Comparison of ENCODE assay signal across 27 cellular contexts in the genomic region with DNA sequence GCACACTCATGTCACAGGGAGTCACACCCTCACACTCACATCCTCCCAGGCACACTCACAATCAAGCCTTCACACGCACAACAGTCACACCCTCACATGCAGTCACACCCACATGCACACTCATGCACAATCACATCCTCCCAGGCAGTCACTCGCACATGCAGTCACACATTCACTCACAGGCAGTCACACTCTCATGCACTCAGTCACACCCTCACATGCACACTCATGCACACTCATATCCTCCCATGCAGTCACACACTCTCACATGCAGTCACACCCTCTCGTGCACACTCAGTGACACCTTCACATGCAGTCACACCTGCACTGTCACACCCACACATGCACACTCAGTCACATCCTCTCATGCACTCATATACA. TPM values are rescaled to one million over a fixed set of nuclear protein-coding genes. Genes with fewer than 3 reads are reported as not detected.
DNase-seq lines count a peak whose midpoint lies in the region; ATAC-seq, FAIRE-seq and TF ChIP-seq lines count a peak whose summit lies in the region.
"Had no signal": no experiment of that assay in that cellular context is flagged by ENCODE, and none has a peak within 500 bp of the region (broad histone marks: within the 10 kb centered on the region; RNA-seq: fewer than 3 reads in every experiment).

No MANE protein-coding gene starts in this region.

- no peak overlapping the region for H2BK5ac ChIP-seq in H9 (ENCODE audit: insufficient read length, low read length)
- H2BK5ac ChIP-seq in H1 (ENCODE audit: low read depth, low read length), result peak overlapping the region; percentile 73

- H4K5ac ChIP-seq in H9 (ENCODE audit: insufficient read length, low read depth, low read length), result no peak overlapping the region
- no peak overlapping the region for H4K5ac ChIP-seq in H1 (ENCODE audit: insufficient read length, low read depth, low read length)

- H3K18ac ChIP-seq in H9 (ENCODE audit: insufficient read length, low read depth, low read length), result no peak overlapping the region
- H3K18ac ChIP-seq in H1 (ENCODE audit: extremely low read depth, low read length), result no peak overlapping the region

- no CpG with 5 or more reads among the region's 3 CpGs for WGBS in H9 (ENCODE audit: extremely low coverage, insufficient read length, low lambda C conversion rate)
- 77% methylated on average over 3 of the region's 3 CpGs; no CpG with 5 or more reads in 1 of the 2 experiments for WGBS in H1 (ENCODE audit: extremely low coverage in 1 of 2, insufficient coverage in 1 of 2, insufficient read length in 1 of 2, insufficient replicate concordance in 2 of 2, low coverage in 1 of 2, low lambda C conversion rate in 2 of 2, missing lambda C conversion rate in 1 of 2), 2 experiments

- no peaks in the 10 kb centered on the region for H3F3A ChIP-seq in neural progenitor cell (ENCODE audit: low read depth)
- H3F3A ChIP-seq in PC-9 (ENCODE audit: insufficient read depth, low read depth), result no peaks in the 10 kb centered on the region

- H3K4me1 Mint-ChIP-seq in H9 (peaks cover 0 to 5% of the 10 kb centered on the region in 2 experiments; a peak in 3 of 4 replicates), WTC11 (no peaks in the 10 kb centered on the region), neural progenitor cell (peaks cover 11% of the 10 kb centered on the region)

- no peak for TF ChIP-seq RAD21 in H1 (IDR thresholded peaks at IDR 0.05 in 1 of 2, conservative IDR thresholded peaks at IDR 0.05 in 1 of 2; ENCODE audit: low read depth in 2 of 2, low read length in 2 of 2)

- no peak overlapping the region for H3K4me2 ChIP-seq in H9 (ENCODE audit: insufficient read depth, insufficient read length, low read length)
- no peak overlapping the region for H3K4me2 ChIP-seq in H1 (ENCODE audit: insufficient read depth in 1 of 2, low read depth in 2 of 2, low read length in 2 of 2)
- no peak overlapping the region for H3K4me2 ChIP-seq in neural progenitor cell
- no peak overlapping the region for H3K4me2 ChIP-seq in PC-9
- H3K4me2 ChIP-seq: A549; BLaER1 treated with 17β-estradiol and CSF1 and Interleukin-3, amounts not matched to agents 10 nM and 100 nM; KMS-11 had no signal

- POLR2A ChIA-PET in WTC11 (lab: Charles Lee), result no interaction called here
- POLR2A ChIA-PET in H1 (lab: Charles Lee; ENCODE audit: partially characterized antibody), result no interaction called here
- POLR2A ChIA-PET in PC-9 (lab: Charles Lee; ENCODE audit: unreplicated experiment), result interaction anchor here (0.6 kb wide), 1 partner anchor 367 kb away, joined by 14 read pairs; no protein-coding TSS in a partner anchor

- no peaks in the 10 kb centered on the region for H4K20me1 ChIP-seq in H9 (ENCODE audit: control insufficient read depth, insufficient read depth, insufficient read length)
- H4K20me1 ChIP-seq in H1 (replicated peaks in 1 of 2; ENCODE audit: control insufficient read depth in 1 of 2, insufficient read depth in 2 of 2, low read length in 2 of 2), result peaks cover 0 to 6% of the 10 kb centered on the region in 2 experiments
- H4K20me1 ChIP-seq in neural progenitor cell (ENCODE audit: low read depth), result no peaks in the 10 kb centered on the region
- H4K20me1 ChIP-seq in PC-9 (ENCODE audit: insufficient read depth), result no peaks in the 10 kb centered on the region

- CTCF ChIA-PET in WTC11 (lab: Charles Lee) (interaction anchor here (1.4 kb wide), 1 partner anchor 13 kb away, joined by 3 read pairs; the partner anchor contains the start of gene C14orf180), H1 (lab: Charles Lee; ENCODE audit: partially characterized antibody) (interaction anchor here (0.9 to 3.0 kb wide), 7 partner anchors 10 to 118 kb away, joined by 3 to 11 read pairs (median 3); no protein-coding TSS in a partner anchor), PC-9 (lab: Charles Lee) (no interaction called here)

- H3K4me3 ChIP-seq in H1 (ENCODE audit: extremely low read depth in 1 of 4, insufficient read depth in 2 of 4, low read depth in 3 of 4, low read length in 4 of 4) (no peak overlapping the region), neural progenitor cell (no peak overlapping the region), PC-9 (no peak overlapping the region), gastrocnemius medialis (no peak overlapping the region)
- H3K4me3 ChIP-seq: A549; BLaER1 treated with 17β-estradiol and CSF1 and Interleukin-3, amounts not matched to agents 10 nM and 100 nM; SK-N-MC had no signal

- no peak for DNase-seq in H9
- no peak for DNase-seq in WTC11 (ENCODE audit: low spot score)
- no peak for DNase-seq in H1 (ENCODE audit: low read depth in 1 of 2, low spot score in 2 of 2)
- DNase-seq in neural progenitor cell (ENCODE audit: low spot score), result no peak
- no peak for DNase-seq in glomerular visceral epithelial cell (ENCODE audit: extremely low spot score)
- no peak for DNase-seq in activated CD8-positive, alpha-beta memory T cell treated with anti-CD3 and anti-CD28 coated beads, Interleukin-2, amount 50 U/mL, for 48 hours
- no peak for DNase-seq in PC-9
- DNase-seq in gastrocnemius medialis, result no peak
- DNase-seq: AML-193; Caco-2; CD4-positive, alpha-beta T cell; IMR-90; MM.1S; NCI-H1417; NCI-H1694; NCI-H2029 treated with DMSO at 0.1 percent for 48 hours; NCI-H2227 treated with DMSO at 0.1 percent for 48 hours; NCI-H526 treated with DMSO at 0.1 percent for 48 hours; SIG-M5 had no signal

- H3K27me3 ChIP-seq in H9 (ENCODE audit: insufficient read depth, low read length), result no peaks in the 10 kb centered on the region
- H3K27me3 ChIP-seq in H1 (replicated peaks in 1 of 4; ENCODE audit: control insufficient read depth in 3 of 4, extremely low read depth in 1 of 4, insufficient read depth in 3 of 4, low read length in 3 of 4), result no peaks in the 10 kb centered on the region
- no peaks in the 10 kb centered on the region for H3K27me3 ChIP-seq in neural progenitor cell
- peaks cover 100% of the 10 kb centered on the region for H3K27me3 ChIP-seq in PC-9 (ENCODE audit: insufficient read depth, low read depth)
- peaks cover 0 to 12% (median under 1%) of the 10 kb centered on the region in 3 donors for H3K27me3 ChIP-seq in gastrocnemius medialis
- H3K27me3 ChIP-seq: BLaER1 treated with 17β-estradiol and CSF1 and Interleukin-3, amounts not matched to agents 10 nM and 100 nM had no signal

- no peaks in the 10 kb centered on the region for H3K79me1 ChIP-seq in H9 (ENCODE audit: insufficient read depth, low read depth, low read length, poor library complexity, severe bottlenecking)
- H3K79me1 ChIP-seq in H1 (ENCODE audit: low read depth, low read length), result peaks cover 4% of the 10 kb centered on the region; the same call in 1 of the 2 replicates

- H3K56ac ChIP-seq in H9 (ENCODE audit: insufficient read length, low read depth, low read length) (no peak overlapping the region), H1 (replicated peaks; ENCODE audit: insufficient read length, low read depth, low read length) (no peak overlapping the region)

- H3K27ac Mint-ChIP-seq in H9 (no peak overlapping the region; a peak in 2 of 7 replicates), WTC11 (peak overlapping the region; percentile 21), neural progenitor cell (peak overlapping the region; percentile 2)
- H3K27ac Mint-ChIP-seq: CD4-positive, alpha-beta T cell had no signal

- no peaks in the 10 kb centered on the region for H3K9me2 ChIP-seq in PC-9 (ENCODE audit: insufficient read depth)

- no peak overlapping the region for H2BK120ac ChIP-seq in H9 (ENCODE audit: low read depth, low read length, poor library complexity, severe bottlenecking)
- no peak overlapping the region for H2BK120ac ChIP-seq in H1 (replicated peaks; ENCODE audit: low read depth, low read length)

- no peak overlapping the region for H4K91ac ChIP-seq in H9 (ENCODE audit: insufficient read length, low read depth, low read length)
- peak overlapping the region; percentile 65 for H4K91ac ChIP-seq in H1 (replicated peaks; ENCODE audit: insufficient read length, low read length)

- H3K79me2 ChIP-seq in H9 (ENCODE audit: insufficient read depth, low read length), result no peaks in the 10 kb centered on the region
- H3K79me2 ChIP-seq in H1 (ENCODE audit: control insufficient read depth in 1 of 2, insufficient read depth in 2 of 2, low read length in 2 of 2), result no peaks in the 10 kb centered on the region
- no peaks in the 10 kb centered on the region for H3K79me2 ChIP-seq in neural progenitor cell (ENCODE audit: low read depth)
- H3K79me2 ChIP-seq in PC-9 (ENCODE audit: low read depth), result no peaks in the 10 kb centered on the region

- TF ChIP-seq EP300 in H1 (IDR thresholded peaks at IDR 0.05; ENCODE audit: borderline replicate concordance in 1 of 2, low read depth in 2 of 2, low read length in 2 of 2), result no peak

- no peak for TF ChIP-seq CTCF in H9 (conservative IDR thresholded peaks at IDR 0.05)
- TF ChIP-seq CTCF in WTC11 (IDR thresholded peaks at IDR 0.05), result no peak
- no peak for TF ChIP-seq CTCF in H1 (IDR thresholded peaks at IDR 0.05; ENCODE audit: control extremely low read depth in 1 of 3, insufficient read depth in 1 of 3, low read depth in 1 of 3, low read length in 3 of 3)
- TF ChIP-seq CTCF in neural progenitor cell (IDR thresholded peaks at IDR 0.05), result no peak
- no peak for TF ChIP-seq CTCF in PC-9 (conservative IDR thresholded peaks at IDR 0.05)
- TF ChIP-seq CTCF in gastrocnemius medialis (IDR thresholded peaks at IDR 0.05 in 4 of 5, conservative IDR thresholded peaks at IDR 0.05 in 1 of 5), result no peak

- H3K4me1 ChIP-seq in H9 (ENCODE audit: insufficient read depth, low read length) (no peaks in the 10 kb centered on the region), H1 (replicated peaks in 1 of 4; ENCODE audit: control insufficient read depth in 3 of 4, insufficient read depth in 4 of 4, low read length in 3 of 4) (no peaks in the 10 kb centered on the region), neural progenitor cell (no peaks in the 10 kb centered on the region), PC-9 (replicated peaks; ENCODE audit: insufficient read depth) (no peaks in the 10 kb centered on the region), gastrocnemius medialis (no peaks in the 10 kb centered on the region)
- H3K4me1 ChIP-seq: A549, Caco-2 had no signal

- no peak overlapping the region for H3K4me3 Mint-ChIP-seq in H9
- H3K4me3 Mint-ChIP-seq in WTC11, result no peak overlapping the region
- no peak overlapping the region for H3K4me3 Mint-ChIP-seq in neural progenitor cell
- H3K4me3 Mint-ChIP-seq: CD4-positive, alpha-beta T cell had no signal

- H3K23me2 ChIP-seq in H9 (ENCODE audit: insufficient read length, low read depth, low read length, poor library complexity, severe bottlenecking) (no peaks in the 10 kb centered on the region), H1 (ENCODE audit: low read depth, low read length) (no peaks in the 10 kb centered on the region)

- in situ Hi-C loops in gastrocnemius medialis (cut with MboI; ENCODE audit: low sequenced_read_pairs in 4 of 4), result no loop called here

- H2AFZ ChIP-seq in H9 (ENCODE audit: low read length) (no peak overlapping the region), H1 (ENCODE audit: low read length) (no peak overlapping the region), neural progenitor cell (replicated peaks) (no peak overlapping the region), PC-9 (no peak overlapping the region)

- H2BK15ac ChIP-seq in H9 (ENCODE audit: low read depth, low read length), result no peak overlapping the region
- peak overlapping the region; percentile 74; the same call in 1 of the 2 replicates for H2BK15ac ChIP-seq in H1 (ENCODE audit: low read length)

- H2AK5ac ChIP-seq in H9 (ENCODE audit: insufficient read length, low read length) (no peak overlapping the region), H1 (ENCODE audit: low read depth, low read length) (peak overlapping the region; percentile 60)

- H3K14ac ChIP-seq in H9 (ENCODE audit: insufficient read depth, low read length) (no peak overlapping the region), H1 (ENCODE audit: insufficient read length) (peak overlapping the region; percentile 51)

- H3K9me3 Mint-ChIP-seq in H9, result no peaks in the 10 kb centered on the region; a peak in 1 of 5 replicates
- H3K9me3 Mint-ChIP-seq in WTC11, result no peaks in the 10 kb centered on the region
- no peaks in the 10 kb centered on the region for H3K9me3 Mint-ChIP-seq in neural progenitor cell
- H3K9me3 Mint-ChIP-seq: CD4-positive, alpha-beta T cell had no signal

- TF ChIP-seq POLR2A in H1 (IDR thresholded peaks at IDR 0.05; ENCODE audit: control extremely low read depth in 1 of 2, low read depth in 2 of 2, low read length in 2 of 2), result no peak
- no peak for TF ChIP-seq POLR2A in gastrocnemius medialis (IDR thresholded peaks at IDR 0.05)

- H2BK20ac ChIP-seq in H9 (ENCODE audit: low read depth, low read length, poor library complexity, severe bottlenecking) (no peak overlapping the region), H1 (ENCODE audit: low read length) (peak overlapping the region; percentile 29; the same call in 1 of the 2 replicates)

- ATAC-seq in WTC11 (no peak), gastrocnemius medialis (no peak)
- ATAC-seq: A549, Panc1 had no signal

- no peak overlapping the region for H2BK12ac ChIP-seq in H9 (ENCODE audit: insufficient read length, low read depth, low read length)
- H2BK12ac ChIP-seq in H1 (ENCODE audit: low read depth, low read length), result 0 out of 2 replicates have a peak overlapping the region, but pooled peaks have one; percentile 19

- H3K27me3 Mint-ChIP-seq in H9 (ENCODE audit: low read depth) (peaks cover 4% of the 10 kb centered on the region), WTC11 (ENCODE audit: low read depth) (no peaks in the 10 kb centered on the region), neural progenitor cell (ENCODE audit: insufficient read depth, low read depth) (peaks cover 12% of the 10 kb centered on the region)

- H3K36me3 ChIP-seq in H1 (ENCODE audit: control insufficient read depth in 2 of 4, insufficient read depth in 4 of 4, low read length in 3 of 4) (no peaks in the 10 kb centered on the region; a peak in 1 of 8 replicates), neural progenitor cell (no peaks in the 10 kb centered on the region), PC-9 (ENCODE audit: low read depth) (no peaks in the 10 kb centered on the region), gastrocnemius medialis (no peaks in the 10 kb centered on the region)
- H3K36me3 ChIP-seq: BLaER1 treated with 17β-estradiol and CSF1 and Interleukin-3, amounts not matched to agents 10 nM and 100 nM had no signal

- H3K27ac ChIP-seq in H9 (ENCODE audit: insufficient read length, low read depth, low read length) (no peak overlapping the region), H1 (ENCODE audit: low read depth, low read length) (no peak overlapping the region), neural progenitor cell (no peak overlapping the region), PC-9 (no peak overlapping the region), gastrocnemius medialis (no peak overlapping the region)
- H3K27ac ChIP-seq: A549; BLaER1 treated with 17β-estradiol and CSF1 and Interleukin-3, amounts not matched to agents 10 nM and 100 nM; KMS-11; SK-N-MC had no signal

- H3K9me3 ChIP-seq in H9 (ENCODE audit: control insufficient read depth, low read depth, low read length), result no peaks in the 10 kb centered on the region
- no peaks in the 10 kb centered on the region for H3K9me3 ChIP-seq in H1 (ENCODE audit: insufficient read depth in 2 of 2, low read depth in 1 of 2, low read length in 1 of 2)
- H3K9me3 ChIP-seq in neural progenitor cell (ENCODE audit: low read depth), result no peaks in the 10 kb centered on the region
- no peaks in the 10 kb centered on the region for H3K9me3 ChIP-seq in PC-9 (ENCODE audit: insufficient read depth, low read depth)
- no peaks in the 10 kb centered on the region for H3K9me3 ChIP-seq in gastrocnemius medialis
- H3K9me3 ChIP-seq: A549; BLaER1 treated with 17β-estradiol and CSF1 and Interleukin-3, amounts not matched to agents 10 nM and 100 nM; Caco-2 had no signal

- no peak for FAIRE-seq in H1 (lab: Jason Lieb, UNC)
- FAIRE-seq: A549, G401.6 had no signal

- H3K4ac ChIP-seq in H9 (ENCODE audit: low read depth, low read length) (no peak overlapping the region), H1 (replicated peaks; ENCODE audit: insufficient read length, low read depth, low read length) (no peak overlapping the region)

- intact Hi-C loops in PC-9 (cut with micrococcal nuclease; ENCODE audit: unreplicated experiment) (no loop called here), gastrocnemius medialis (cut with DNase I; ENCODE audit: low total_unique reads) (no loop called here)

- H4K8ac ChIP-seq in H9 (replicated peaks; ENCODE audit: insufficient read length, low read depth, low read length) (no peak overlapping the region), H1 (ENCODE audit: extremely low read depth, insufficient read depth, low read length) (no peak overlapping the region)

- no peak overlapping the region for H3T11ph ChIP-seq in H9 (ENCODE audit: low read length)

- BruUV-seq in PC-9 (replicated peaks; lab: Mats Ljungman, UMichigan), result no TSS peak

- no peak overlapping the region for H3K9ac ChIP-seq in H9 (ENCODE audit: extremely low read depth, insufficient read length, low read length)
- no peak overlapping the region for H3K9ac ChIP-seq in H1 (replicated peaks in 1 of 4; ENCODE audit: extremely low read depth in 1 of 4, low read depth in 3 of 4, low read length in 3 of 4)
- H3K9ac ChIP-seq in neural progenitor cell, result no peak overlapping the region
- H3K9ac ChIP-seq: BLaER1 treated with 17β-estradiol and CSF1 and Interleukin-3, amounts not matched to agents 10 nM and 100 nM; KMS-11 had no signal

- no peaks in the 10 kb centered on the region for H3K36me3 Mint-ChIP-seq in H9 (ENCODE audit: insufficient read depth in 1 of 3, low read depth in 3 of 3)
- H3K36me3 Mint-ChIP-seq in WTC11, result no peaks in the 10 kb centered on the region
- no peaks in the 10 kb centered on the region for H3K36me3 Mint-ChIP-seq in neural progenitor cell

- H3K23ac ChIP-seq in H9 (ENCODE audit: insufficient read length, low read depth, low read length), result peak overlapping the region; percentile 1
- no peak overlapping the region for H3K23ac ChIP-seq in H1 (ENCODE audit: insufficient read length)

RNA-seq across cellular contexts. Expression of gene TMEM179, which starts 12.3 kb away (rescaled TPM):
- total RNA-seq in H9 (2021), result 11.1 and 11.4 TPM in 2 replicates
- 2.4 to 3.9 TPM (median 3.6 TPM) in 3 replicates for total RNA-seq in WTC11 (2021)
- total RNA-seq in H1 (2021; fragmentation: NEBNext Ultra II Directional; extraction: Animal tissue kit (Norgen Biotek cat#: 25700)), result 2.9 TPM in 2 replicates
- 4.0 and 4.6 TPM in 2 replicates for polyA plus RNA-seq in H1 (2011; rRNA removed)
- 3.7 TPM for polyA plus RNA-seq in H1 (2011; cell fraction: cytosol; rRNA removed)
- polyA plus RNA-seq in H1 (2011; cell fraction: nucleus; rRNA removed), result 4.6 TPM
- 1.7 to 6.0 TPM (median 4.1 TPM) in 4 replicates for polyA plus RNA-seq in H1 (2012, experiment 1 of 2)
- polyA plus RNA-seq in H1 (2012, experiment 2 of 2), result 1.8 TPM
- 1.8 TPM for polyA plus RNA-seq in H1 (2013, experiment 1 of 2)
- 1.9 TPM for polyA plus RNA-seq in H1 (2013, experiment 2 of 2)
- 1.1 and 3.6 TPM in 2 replicates for polyA minus RNA-seq in H1 (2011; rRNA and poly(A)+ RNA removed)
- 2.4 TPM for polyA minus RNA-seq in H1 (2011; cell fraction: cytosol; rRNA and poly(A)+ RNA removed)
- 3.4 TPM for polyA minus RNA-seq in H1 (2011; cell fraction: nucleus; rRNA and poly(A)+ RNA removed)
- 0.77 and 12.1 TPM in 2 replicates for total RNA-seq in neural progenitor cell (ENCODE audit: low replicate concordance)
- not detected in 2 replicates for total RNA-seq in PC-9 (2021)
- not detected for total RNA-seq in gastrocnemius medialis
- total RNA-seq: Caco-2; CD4-positive, alpha-beta T cell; H4; IMR-90 had no signal
- polyA plus RNA-seq: IMR-90 had no signal

RNA-seq across cellular contexts. Expression of gene C14orf180, which starts 12.7 kb away (rescaled TPM):
- total RNA-seq in H9 (2021), result not detected in 2 replicates
- total RNA-seq in WTC11 (2021), result not detected in 3 replicates
- not detected in 2 replicates for total RNA-seq in H1 (2021; fragmentation: NEBNext Ultra II Directional; extraction: Animal tissue kit (Norgen Biotek cat#: 25700))
- not detected in 2 replicates for polyA plus RNA-seq in H1 (2011; rRNA removed)
- not detected for polyA plus RNA-seq in H1 (2011; cell fraction: cytosol; rRNA removed)
- polyA plus RNA-seq in H1 (2011; cell fraction: nucleus; rRNA removed), result not detected
- polyA plus RNA-seq in H1 (2012, experiment 1 of 2), result not detected in 4 replicates
- not detected for polyA plus RNA-seq in H1 (2012, experiment 2 of 2)
- not detected for polyA plus RNA-seq in H1 (2013, experiment 1 of 2)
- polyA plus RNA-seq in H1 (2013, experiment 2 of 2), result not detected
- not detected in 2 replicates for polyA minus RNA-seq in H1 (2011; rRNA and poly(A)+ RNA removed)
- polyA minus RNA-seq in H1 (2011; cell fraction: cytosol; rRNA and poly(A)+ RNA removed), result not detected
- not detected for polyA minus RNA-seq in H1 (2011; cell fraction: nucleus; rRNA and poly(A)+ RNA removed)
- not detected in 2 replicates for total RNA-seq in neural progenitor cell (ENCODE audit: low replicate concordance)
- total RNA-seq in PC-9 (2021), result not detected in 2 replicates
- total RNA-seq in gastrocnemius medialis, result 1 to 10 TPM in 1 of 4 donors, under 1 TPM in 3; 0.16 to 1.5 (median 0.25) TPM
- total RNA-seq: Caco-2; CD4-positive, alpha-beta T cell; H4; IMR-90; NCI-H460 had no signal
- polyA plus RNA-seq: A549, IMR-90 had no signal

Comparison
In these comparisons a context has a peak if more than half of its experiments do, and no peak if none do; other contexts are left out.
1. H3K27ac Mint-ChIP-seq: peak in WTC11 (single experiment) and neural progenitor cell (single experiment); none in H9 (0 of 3).